In the genomic region with DNA sequence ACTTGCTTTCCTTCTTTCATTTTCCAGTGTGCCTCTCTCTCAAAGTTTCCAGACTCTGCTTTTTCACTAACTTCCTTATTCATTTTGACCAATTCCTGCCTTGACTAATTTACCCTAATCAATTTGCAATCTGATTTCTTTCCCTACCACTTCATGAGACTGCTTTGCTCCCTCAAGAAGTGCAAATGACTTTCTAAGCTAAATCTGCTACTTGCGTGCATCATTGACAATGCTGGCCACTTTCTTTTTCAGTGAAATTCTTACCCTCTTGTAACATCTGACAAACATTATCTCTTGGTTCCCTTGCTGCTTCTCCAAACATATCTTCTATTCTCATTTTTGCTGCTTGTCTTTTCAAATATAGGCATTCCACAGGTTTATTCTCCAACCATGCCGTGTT, we compare ENCODE assay signal across 2 cellular contexts.
TF ChIP-seq lines count a peak whose summit lies in the region.

No MANE protein-coding gene starts in this region.

TF ChIP-seq in GM23338, 12 proteins besides CTCF, POLR2A, EP300 and RAD21:
- no peak for TF ChIP-seq POLR2AphosphoS5 (IDR thresholded peaks at IDR 0.05; ENCODE audit: low read depth)
- TF ChIP-seq, protein P1, sequence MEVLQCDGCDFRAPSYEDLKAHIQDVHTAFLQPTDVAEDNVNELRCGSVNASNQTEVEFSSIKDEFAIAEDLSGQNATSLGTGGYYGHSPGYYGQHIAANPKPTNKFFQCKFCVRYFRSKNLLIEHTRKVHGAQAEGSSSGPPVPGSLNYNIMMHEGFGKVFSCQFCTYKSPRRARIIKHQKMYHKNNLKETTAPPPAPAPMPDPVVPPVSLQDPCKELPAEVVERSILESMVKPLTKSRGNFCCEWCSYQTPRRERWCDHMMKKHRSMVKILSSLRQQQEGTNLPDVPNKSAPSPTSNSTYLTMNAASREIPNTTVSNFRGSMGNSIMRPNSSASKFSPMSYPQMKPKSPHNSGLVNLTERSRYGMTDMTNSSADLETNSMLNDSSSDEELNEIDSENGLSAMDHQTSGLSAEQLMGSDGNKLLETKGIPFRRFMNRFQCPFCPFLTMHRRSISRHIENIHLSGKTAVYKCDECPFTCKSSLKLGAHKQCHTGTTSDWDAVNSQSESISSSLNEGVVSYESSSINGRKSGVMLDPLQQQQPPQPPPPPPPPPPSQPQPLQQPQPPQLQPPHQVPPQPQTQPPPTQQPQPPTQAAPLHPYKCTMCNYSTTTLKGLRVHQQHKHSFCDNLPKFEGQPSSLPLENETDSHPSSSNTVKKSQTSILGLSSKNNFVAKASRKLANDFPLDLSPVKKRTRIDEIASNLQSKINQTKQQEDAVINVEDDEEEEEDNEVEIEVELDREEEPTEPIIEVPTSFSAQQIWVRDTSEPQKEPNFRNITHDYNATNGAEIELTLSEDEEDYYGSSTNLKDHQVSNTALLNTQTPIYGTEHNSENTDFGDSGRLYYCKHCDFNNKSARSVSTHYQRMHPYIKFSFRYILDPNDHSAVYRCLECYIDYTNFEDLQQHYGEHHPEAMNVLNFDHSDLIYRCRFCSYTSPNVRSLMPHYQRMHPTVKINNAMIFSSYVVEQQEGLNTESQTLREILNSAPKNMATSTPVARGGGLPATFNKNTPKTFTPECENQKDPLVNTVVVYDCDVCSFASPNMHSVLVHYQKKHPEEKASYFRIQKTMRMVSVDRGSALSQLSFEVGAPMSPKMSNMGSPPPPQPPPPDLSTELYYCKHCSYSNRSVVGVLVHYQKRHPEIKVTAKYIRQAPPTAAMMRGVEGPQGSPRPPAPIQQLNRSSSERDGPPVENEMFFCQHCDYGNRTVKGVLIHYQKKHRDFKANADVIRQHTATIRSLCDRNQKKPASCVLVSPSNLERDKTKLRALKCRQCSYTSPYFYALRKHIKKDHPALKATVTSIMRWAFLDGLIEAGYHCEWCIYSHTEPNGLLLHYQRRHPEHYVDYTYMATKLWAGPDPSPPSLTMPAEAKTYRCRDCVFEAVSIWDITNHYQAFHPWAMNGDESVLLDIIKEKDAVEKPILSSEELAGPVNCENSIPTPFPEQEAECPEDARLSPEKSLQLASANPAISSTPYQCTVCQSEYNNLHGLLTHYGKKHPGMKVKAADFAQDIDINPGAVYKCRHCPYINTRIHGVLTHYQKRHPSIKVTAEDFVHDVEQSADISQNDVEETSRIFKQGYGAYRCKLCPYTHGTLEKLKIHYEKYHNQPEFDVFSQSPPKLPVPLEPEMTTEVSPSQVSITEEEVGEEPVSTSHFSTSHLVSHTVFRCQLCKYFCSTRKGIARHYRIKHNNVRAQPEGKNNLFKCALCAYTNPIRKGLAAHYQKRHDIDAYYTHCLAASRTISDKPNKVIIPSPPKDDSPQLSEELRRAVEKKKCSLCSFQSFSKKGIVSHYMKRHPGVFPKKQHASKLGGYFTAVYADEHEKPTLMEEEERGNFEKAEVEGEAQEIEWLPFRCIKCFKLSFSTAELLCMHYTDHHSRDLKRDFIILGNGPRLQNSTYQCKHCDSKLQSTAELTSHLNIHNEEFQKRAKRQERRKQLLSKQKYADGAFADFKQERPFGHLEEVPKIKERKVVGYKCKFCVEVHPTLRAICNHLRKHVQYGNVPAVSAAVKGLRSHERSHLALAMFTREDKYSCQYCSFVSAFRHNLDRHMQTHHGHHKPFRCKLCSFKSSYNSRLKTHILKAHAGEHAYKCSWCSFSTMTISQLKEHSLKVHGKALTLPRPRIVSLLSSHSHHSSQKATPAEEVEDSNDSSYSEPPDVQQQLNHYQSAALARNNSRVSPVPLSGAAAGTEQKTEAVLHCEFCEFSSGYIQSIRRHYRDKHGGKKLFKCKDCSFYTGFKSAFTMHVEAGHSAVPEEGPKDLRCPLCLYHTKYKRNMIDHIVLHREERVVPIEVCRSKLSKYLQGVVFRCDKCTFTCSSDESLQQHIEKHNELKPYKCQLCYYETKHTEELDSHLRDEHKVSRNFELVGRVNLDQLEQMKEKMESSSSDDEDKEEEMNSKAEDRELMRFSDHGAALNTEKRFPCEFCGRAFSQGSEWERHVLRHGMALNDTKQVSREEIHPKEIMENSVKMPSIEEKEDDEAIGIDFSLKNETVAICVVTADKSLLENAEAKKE (CRISPR knock-in tag; IDR thresholded peaks at IDR 0.05) = no peak
- TF ChIP-seq ZNF331 (CRISPR knock-in tag; IDR thresholded peaks at IDR 0.05; ENCODE audit: low read depth) = no peak
- TF ChIP-seq NANOG (IDR thresholded peaks at IDR 0.05; ENCODE audit: borderline replicate concordance) = no peak
- no peak for TF ChIP-seq ZNF114 (CRISPR knock-in tag; IDR thresholded peaks at IDR 0.05)
- no peak for TF ChIP-seq STAT1 (IDR thresholded peaks at IDR 0.05; ENCODE audit: unreplicated experiment)
- no peak for TF ChIP-seq EZH2phosphoT487 (IDR thresholded peaks at IDR 0.05; ENCODE audit: unreplicated experiment)
- TF ChIP-seq, protein P2, sequence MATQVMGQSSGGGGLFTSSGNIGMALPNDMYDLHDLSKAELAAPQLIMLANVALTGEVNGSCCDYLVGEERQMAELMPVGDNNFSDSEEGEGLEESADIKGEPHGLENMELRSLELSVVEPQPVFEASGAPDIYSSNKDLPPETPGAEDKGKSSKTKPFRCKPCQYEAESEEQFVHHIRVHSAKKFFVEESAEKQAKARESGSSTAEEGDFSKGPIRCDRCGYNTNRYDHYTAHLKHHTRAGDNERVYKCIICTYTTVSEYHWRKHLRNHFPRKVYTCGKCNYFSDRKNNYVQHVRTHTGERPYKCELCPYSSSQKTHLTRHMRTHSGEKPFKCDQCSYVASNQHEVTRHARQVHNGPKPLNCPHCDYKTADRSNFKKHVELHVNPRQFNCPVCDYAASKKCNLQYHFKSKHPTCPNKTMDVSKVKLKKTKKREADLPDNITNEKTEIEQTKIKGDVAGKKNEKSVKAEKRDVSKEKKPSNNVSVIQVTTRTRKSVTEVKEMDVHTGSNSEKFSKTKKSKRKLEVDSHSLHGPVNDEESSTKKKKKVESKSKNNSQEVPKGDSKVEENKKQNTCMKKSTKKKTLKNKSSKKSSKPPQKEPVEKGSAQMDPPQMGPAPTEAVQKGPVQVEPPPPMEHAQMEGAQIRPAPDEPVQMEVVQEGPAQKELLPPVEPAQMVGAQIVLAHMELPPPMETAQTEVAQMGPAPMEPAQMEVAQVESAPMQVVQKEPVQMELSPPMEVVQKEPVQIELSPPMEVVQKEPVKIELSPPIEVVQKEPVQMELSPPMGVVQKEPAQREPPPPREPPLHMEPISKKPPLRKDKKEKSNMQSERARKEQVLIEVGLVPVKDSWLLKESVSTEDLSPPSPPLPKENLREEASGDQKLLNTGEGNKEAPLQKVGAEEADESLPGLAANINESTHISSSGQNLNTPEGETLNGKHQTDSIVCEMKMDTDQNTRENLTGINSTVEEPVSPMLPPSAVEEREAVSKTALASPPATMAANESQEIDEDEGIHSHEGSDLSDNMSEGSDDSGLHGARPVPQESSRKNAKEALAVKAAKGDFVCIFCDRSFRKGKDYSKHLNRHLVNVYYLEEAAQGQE (IDR thresholded peaks at IDR 0.05; ENCODE audit: unreplicated experiment) = no peak

TF ChIP-seq in H1, 55 proteins besides CTCF, POLR2A, EP300 and RAD21:
- TF ChIP-seq SIN3A (conservative IDR thresholded peaks at IDR 0.05 in 1 of 2, IDR thresholded peaks at IDR 0.05 in 1 of 2; ENCODE audit: low read depth in 1 of 2, low read length in 2 of 2) (no peak), SP4 (IDR thresholded peaks at IDR 0.05; ENCODE audit: low read length) (no peak), RFX5 (IDR thresholded peaks at IDR 0.05; ENCODE audit: borderline replicate concordance, low read depth, low read length) (no peak), CBX5 (IDR thresholded peaks at IDR 0.05; ENCODE audit: low read depth, low read length) (no peak), SRF (IDR thresholded peaks at IDR 0.05; ENCODE audit: low read depth, low read length) (no peak), BCL11A (IDR thresholded peaks at IDR 0.05; ENCODE audit: low read depth in 2 of 2, low read length in 2 of 2) (no peak)
